11 cellular contexts compared by ENCODE assay signal in the genomic region with DNA sequence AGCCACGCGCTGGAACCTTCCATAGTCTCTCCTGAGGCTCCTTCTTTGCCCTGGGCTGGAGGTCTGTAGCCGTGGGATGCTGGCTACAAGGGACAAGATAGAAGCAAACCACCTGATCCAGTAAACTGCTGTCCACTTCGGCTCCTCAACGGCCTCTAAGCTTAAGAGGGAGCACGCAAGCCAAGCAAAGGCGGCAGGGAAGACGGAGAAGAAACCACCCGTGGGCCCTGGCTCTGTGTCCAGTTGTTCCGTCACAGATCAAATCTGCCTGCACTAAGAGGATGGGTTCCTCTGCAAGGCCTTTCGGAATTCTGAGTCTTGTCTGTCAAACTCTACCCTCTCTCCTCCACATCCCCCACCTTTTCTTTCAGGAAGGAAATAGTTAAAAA. TPM values are rescaled to one million over a fixed set of nuclear protein-coding genes. Genes with fewer than 3 reads are reported as not detected.
DNase-seq lines count a peak whose midpoint lies in the region; ATAC-seq and TF ChIP-seq lines count a peak whose summit lies in the region.
"Had no signal": no experiment of that assay in that cellular context is flagged by ENCODE, and none has a peak within 500 bp of the region (broad histone marks: within the 10 kb centered on the region; RNA-seq: fewer than 3 reads in every experiment).

No MANE protein-coding gene starts in this region.

- peak overlapping the region; percentile 54 for H3K56ac ChIP-seq in IMR-90 (ENCODE audit: extremely low read depth, insufficient read depth, low read length)

- peak overlapping the region; percentile 54 for H3K9ac ChIP-seq in IMR-90 (ENCODE audit: low read depth, low read length)
- H3K9ac ChIP-seq in mesenchymal stem cell (ENCODE audit: low read length) = peak overlapping the region; percentile 78

- H3K18ac ChIP-seq in IMR-90 (ENCODE audit: low read depth, low read length) (peak overlapping the region; percentile 19), mesenchymal stem cell (ENCODE audit: low read depth in 1 of 2, low read length in 2 of 2) (peak overlapping the region; percentile 15 to 52)

- H2AK5ac ChIP-seq in IMR-90 (ENCODE audit: low read depth, low read length) (0 out of 2 replicates have a peak overlapping the region, but pooled peaks have one; percentile 10), mesenchymal stem cell (ENCODE audit: low read length, severe bottlenecking) (no peak overlapping the region)

- H2BK15ac ChIP-seq in IMR-90 (ENCODE audit: low read depth, low read length) (peak overlapping the region; percentile 26; the same call in 1 of the 3 replicates), mesenchymal stem cell (ENCODE audit: low read depth, poor library complexity, severe bottlenecking) (no peak overlapping the region)

- WGBS in IMR-90 (ENCODE audit: extremely low coverage in 2 of 2, insufficient read length in 1 of 2), 2 experiments = 20% methylated on average over 5 of the region's 11 CpGs; no CpG with 5 or more reads in 1 of the 2 experiments
- WGBS in mesenchymal stem cell = 72% methylated on average over 11 of the region's 11 CpGs

- H2AFZ ChIP-seq in IMR-90 (replicated peaks; ENCODE audit: low read length, poor library complexity) = peak overlapping the region; percentile 92
- no peak overlapping the region for H2AFZ ChIP-seq in mesenchymal stem cell (ENCODE audit: low read depth, low read length)

- 0 out of 2 replicates have a peak overlapping the region, but pooled peaks have one; percentile 58 for H2BK20ac ChIP-seq in IMR-90 (ENCODE audit: low read depth, low read length)

- H3K4me3 ChIP-seq in IMR-90 (ENCODE audit: insufficient read depth, low read depth, low read length) = peak overlapping the region; percentile 69
- H3K4me3 ChIP-seq in mesenchymal stem cell (ENCODE audit: insufficient read depth in 1 of 2, low read depth in 1 of 2, low read length in 2 of 2) = peak overlapping the region; percentile 77 to 80
- H3K4me3 ChIP-seq in thoracic aorta = peak overlapping the region; percentile 77

- TF ChIP-seq CTCF in IMR-90 (conservative IDR thresholded peaks at IDR 0.05; ENCODE audit: low read depth, low read length) (no peak), endothelial cell (IDR thresholded peaks at IDR 0.05; ENCODE audit: unreplicated experiment) (no peak), thoracic aorta (IDR thresholded peaks at IDR 0.05) (no peak)

- peaks cover 8% of the 10 kb centered on the region for H3K9me1 ChIP-seq in IMR-90 (ENCODE audit: insufficient read depth, low read length)

- no TSS peak for BruUV-seq in IMR-90 (replicated peaks; lab: Mats Ljungman, UMichigan)

- H3K4me3 Mint-ChIP-seq in endothelial cell (ENCODE audit: unreplicated experiment) = peak overlapping the region; percentile 94
- H3K4me3 Mint-ChIP-seq: naive thymus-derived CD4-positive, alpha-beta T cell had no signal

- H3K36me3 ChIP-seq in IMR-90 (ENCODE audit: control insufficient read depth, insufficient read depth, low read length) (peaks cover 1% of the 10 kb centered on the region; the same call in 1 of the 2 replicates), mesenchymal stem cell (ENCODE audit: control insufficient read depth in 1 of 2, insufficient read depth in 2 of 2, low read depth in 1 of 2, low read length in 2 of 2) (peaks cover 0 to under 1% of the 10 kb centered on the region in 2 experiments), thoracic aorta (no peaks in the 10 kb centered on the region)

- no peaks in the 10 kb centered on the region for H3K36me3 Mint-ChIP-seq in endothelial cell (ENCODE audit: low read depth, unreplicated experiment)
- H3K36me3 Mint-ChIP-seq: IgD-negative memory B cell had no signal

- no peak for TF ChIP-seq POLR2A in IMR-90 (IDR thresholded peaks at IDR 0.05; ENCODE audit: low read depth, low read length)

- peak overlapping the region in 1 of 2 experiments; percentile 87 for H2BK12ac ChIP-seq in mesenchymal stem cell (ENCODE audit: low read length in 2 of 2)

- peaks cover 4% of the 10 kb centered on the region for H3K27me3 Mint-ChIP-seq in endothelial cell (ENCODE audit: unreplicated experiment)

- H3K4me2 ChIP-seq in IMR-90 (ENCODE audit: low read depth, low read length) (peak overlapping the region; percentile 80), mesenchymal stem cell (ENCODE audit: low read length, poor library complexity, severe bottlenecking) (peak overlapping the region; percentile 61)

- peaks cover 5 to 37% of the 10 kb centered on the region in 2 experiments; a peak in 3 of 4 replicates for H3K79me1 ChIP-seq in IMR-90 (ENCODE audit: low read depth in 1 of 2, low read length in 2 of 2)
- H3K79me1 ChIP-seq in mesenchymal stem cell (replicated peaks; ENCODE audit: low read length, poor library complexity, severe bottlenecking) = peaks cover 5% of the 10 kb centered on the region

- DNase-seq in IMR-90 (no peak), endothelial cell (ENCODE audit: low spot score) (no peak), mesenchymal stem cell (no peak), thoracic aorta (ENCODE audit: low spot score) (no peak), NCI-H748 treated with DMSO at 0.1 percent for 48 hours (lab: John Stamatoyannopoulos, UW) (no peak), germinal center (ENCODE audit: low spot score) (no peak)
- DNase-seq: DMS79 treated with DMSO at 0.1 percent for 48 hours; naive thymus-derived CD4-positive, alpha-beta T cell had no signal

- intact Hi-C loops in IMR-90 (cut with micrococcal nuclease) = loop anchor here (2.0 to 5.0 kb wide), 4 partner anchors 38 to 368 kb away; no protein-coding TSS in a partner anchor

- peak; percentile 3; the same call in 1 of the 2 replicates for ATAC-seq in IMR-90 (ENCODE audit: low read depth)
- no peak for ATAC-seq in thoracic aorta (ENCODE audit: insufficient number of reproducible peaks, low FRiP score, low read depth)
- no peak for ATAC-seq in GM19035 (IDR thresholded peaks at IDR 0.05; ENCODE audit: unreplicated experiment)
- no peak for ATAC-seq in HG02678 (IDR thresholded peaks at IDR 0.05; ENCODE audit: unreplicated experiment)
- ATAC-seq: naive thymus-derived CD4-positive, alpha-beta T cell had no signal

- peak overlapping the region; percentile 83 for H3K23ac ChIP-seq in IMR-90 (ENCODE audit: low read depth, low read length)
- no peak overlapping the region for H3K23ac ChIP-seq in mesenchymal stem cell (ENCODE audit: low read length in 2 of 2)

- H3K9me3 Mint-ChIP-seq in endothelial cell (ENCODE audit: unreplicated experiment) = no peaks in the 10 kb centered on the region

- in situ Hi-C loops in IMR-90 (cut with MboI; ENCODE audit: low sequenced_read_pairs) = no loop called here

- no peak overlapping the region for H3K27ac Mint-ChIP-seq in endothelial cell (ENCODE audit: unreplicated experiment)
- H3K27ac Mint-ChIP-seq: IgD-negative memory B cell; naive thymus-derived CD4-positive, alpha-beta T cell had no signal

- peak overlapping the region; percentile 0 for H2AK9ac ChIP-seq in IMR-90 (replicated peaks; ENCODE audit: low read depth, low read length, poor library complexity)

- H2BK5ac ChIP-seq in IMR-90 (ENCODE audit: low read depth, low read length, poor library complexity, severe bottlenecking) = peak overlapping the region; percentile 44
- no peak overlapping the region for H2BK5ac ChIP-seq in mesenchymal stem cell (ENCODE audit: low read depth, low read length, poor library complexity, severe bottlenecking)

- H4K8ac ChIP-seq in IMR-90 (ENCODE audit: low read depth in 2 of 2, low read length in 2 of 2) (peak overlapping the region; percentile 23 to 80; a peak in 3 of 4 replicates), mesenchymal stem cell (ENCODE audit: low read length) (no peak overlapping the region)

- H3K27me3 ChIP-seq in IMR-90 (ENCODE audit: control insufficient read depth, insufficient read depth, low read length) = no peaks in the 10 kb centered on the region
- H3K27me3 ChIP-seq in mesenchymal stem cell (ENCODE audit: control insufficient read depth in 1 of 2, insufficient read depth in 1 of 2, low read length in 2 of 2) = no peaks in the 10 kb centered on the region
- no peaks in the 10 kb centered on the region for H3K27me3 ChIP-seq in thoracic aorta (replicated peaks; ENCODE audit: insufficient read depth)

- TF ChIP-seq RAD21 in IMR-90 (IDR thresholded peaks at IDR 0.05; ENCODE audit: low read length) = no peak

- H3K14ac ChIP-seq in IMR-90 (replicated peaks; ENCODE audit: low read depth, low read length) = peak overlapping the region; percentile 83
- H3K14ac ChIP-seq in mesenchymal stem cell (ENCODE audit: low read length in 2 of 2) = no peak overlapping the region

- H3K27ac ChIP-seq in IMR-90 (ENCODE audit: insufficient read depth, low read length) = peak overlapping the region; percentile 70
- H3K27ac ChIP-seq in mesenchymal stem cell (ENCODE audit: low read length, poor library complexity, severe bottlenecking) = no peak overlapping the region
- peak overlapping the region; percentile 65 to 72 for H3K27ac ChIP-seq in thoracic aorta

- peaks cover 3% of the 10 kb centered on the region for H3K4me1 Mint-ChIP-seq in endothelial cell (ENCODE audit: unreplicated experiment)
- H3K4me1 Mint-ChIP-seq: naive thymus-derived CD4-positive, alpha-beta T cell had no signal

- peak overlapping the region; percentile 86 for H2BK120ac ChIP-seq in IMR-90 (ENCODE audit: low read depth, low read length)
- H2BK120ac ChIP-seq in mesenchymal stem cell (ENCODE audit: low read depth, low read length) = no peak overlapping the region

- H3K4me1 ChIP-seq in IMR-90 (ENCODE audit: control insufficient read depth, insufficient read depth, low read length) (peaks cover 9% of the 10 kb centered on the region), mesenchymal stem cell (ENCODE audit: control insufficient read depth, insufficient read depth, low read depth, low read length) (peaks cover 6% of the 10 kb centered on the region), thoracic aorta (ENCODE audit: control insufficient read depth in 1 of 2, low read depth in 2 of 2) (peaks cover 7 to 44% of the 10 kb centered on the region in 2 donors)

- H4K91ac ChIP-seq in IMR-90 (ENCODE audit: insufficient read depth, low read depth, low read length) (peak overlapping the region; percentile 25), mesenchymal stem cell (ENCODE audit: low read length) (no peak overlapping the region)

- dilution Hi-C loops in IMR-90 (cut with HindIII; ENCODE audit: low sequenced_read_pairs, unreplicated experiment) = no loop called here

- H3K9me3 ChIP-seq in IMR-90 (ENCODE audit: control insufficient read depth, insufficient read depth, low read length) = no peaks in the 10 kb centered on the region
- no peaks in the 10 kb centered on the region for H3K9me3 ChIP-seq in mesenchymal stem cell (ENCODE audit: control insufficient read depth, low read length)
- H3K9me3 ChIP-seq in thoracic aorta = no peaks in the 10 kb centered on the region

- peak overlapping the region; percentile 61; the same call in 1 of the 2 replicates for H4K5ac ChIP-seq in IMR-90 (ENCODE audit: low read depth, low read length)

- CTCF ChIA-PET in IMR-90 (lab: Yijun Ruan, JAX) = interaction anchor here (1.0 kb wide), 1 partner anchor 38 kb away, joined by 3 read pairs; no protein-coding TSS in a partner anchor

- H4K20me1 ChIP-seq in IMR-90 (ENCODE audit: insufficient read depth, low read length) = no peaks in the 10 kb centered on the region

- POLR2A ChIA-PET in IMR-90 (lab: Charles Lee; ENCODE audit: unreplicated experiment) = interaction anchor here (0.6 kb wide), 1 partner anchor 165 kb away, joined by 3 read pairs; no protein-coding TSS in a partner anchor

- peak overlapping the region; percentile 87 for H3K4ac ChIP-seq in IMR-90 (ENCODE audit: low read depth, low read length)
- peak overlapping the region in 1 of 2 experiments; percentile 73 for H3K4ac ChIP-seq in mesenchymal stem cell (ENCODE audit: low read depth in 1 of 2, low read length in 2 of 2)

RNA-seq across cellular contexts. Expression of gene EDNRA, which starts 0.4 kb away (rescaled TPM):
- total RNA-seq in IMR-90 (2012; rRNA removed) = 6.5 and 7.8 TPM in 2 replicates
- polyA plus RNA-seq in IMR-90 (2012; rRNA removed) = 3.8 TPM in 2 replicates
- polyA plus RNA-seq in IMR-90 (2012; cell fraction: cytosol; rRNA removed) = 2.1 and 3.1 TPM in 2 replicates
- 0.92 and 5.8 TPM in 2 replicates for polyA plus RNA-seq in IMR-90 (2012; cell fraction: nucleus; rRNA removed; ENCODE audit: low replicate concordance)
- 0.23 TPM for total RNA-seq in endothelial cell (ENCODE audit: unreplicated experiment)
- polyA plus RNA-seq in mesenchymal stem cell (2013, experiment 1 of 2) = 29.0 TPM
- polyA plus RNA-seq in mesenchymal stem cell (2013, experiment 2 of 2) = 32.5 TPM
- total RNA-seq in thoracic aorta = 10 to 100 TPM; 10.8 to 22.2 TPM
- total RNA-seq: naive thymus-derived CD4-positive, alpha-beta T cell had no signal
- polyA plus RNA-seq: IgD-negative memory B cell; naive thymus-derived CD4-positive, alpha-beta T cell had no signal
